In genomic region chr1:78225153-78225552, GRCh38 we compare ENCODE assay signal across 30 cellular contexts.
DNase-seq lines count a peak whose midpoint lies in the region; ATAC-seq and TF ChIP-seq lines count a peak whose summit lies in the region.
"Had no signal": no experiment of that assay in that cellular context is flagged by ENCODE, and none has a peak within 500 bp of the region (broad histone marks: within the 10 kb centered on the region; RNA-seq: fewer than 3 reads in every experiment).

No MANE protein-coding gene starts in this region.

- H3K27me3 ChIP-seq in tibial artery (no peaks in the 10 kb centered on the region), heart right ventricle (no peaks in the 10 kb centered on the region)
- H3K27me3 ChIP-seq: heart left ventricle, pancreas, uterus had no signal

- H3K4me3 ChIP-seq in tibial artery (no peak overlapping the region), heart right ventricle (no peak overlapping the region)
- H3K4me3 ChIP-seq: heart left ventricle, left ventricle myocardium inferior, pancreas, uterus had no signal

- peak; percentile 31 for DNase-seq in HEK293T (ENCODE audit: extremely low spot score)
- DNase-seq in WTC11 (ENCODE audit: low spot score), result no peak
- peak; percentile 33 for DNase-seq in iPS-NIHi7 (ENCODE audit: extremely low spot score)
- DNase-seq in tibial artery, result no peak
- DNase-seq in OCI-M2 (lab: John Stamatoyannopoulos, UW; ENCODE audit: unreplicated experiment), result no peak
- DNase-seq in heart right ventricle, result no peak
- DNase-seq: ACHN; activated CD4-positive, alpha-beta T cell treated with anti-CD3 and anti-CD28 coated beads, Interleukin-2, amount 50 U/mL, for 4 hours; activated CD8-positive, alpha-beta memory T cell treated with anti-CD3 and anti-CD28 coated beads, Interleukin-2, amount 50 U/mL, for 4 hours; anterior cingulate cortex; DND-41; heart left ventricle; KG1; left ventricle myocardium inferior; midbrain; MV-4-11; natural killer cell; NCI-H1694; NCI-H748 treated with DMSO at 0.1 percent for 48 hours; pancreas; right cardiac atrium; stimulated activated CD4-positive, alpha-beta T cell treated with anti-CD3 and anti-CD28 coated beads, Interleukin-12 subunit alpha, Interleukin-12 subunit beta, amount 100 ng/mL, for 4 hours; stimulated activated CD4-positive, alpha-beta T cell treated with anti-CD3 and anti-CD28 coated beads, Interleukin-4, amount 100 ng/mL, for 24 hours; stimulated activated naive B cell treated with anti-CD40 and anti-IgM and Interleukin-4, amounts not matched to agents 10 μg/mL and 1 μg/mL and 100 μg/mL, for 72 hours; uterus had no signal

- H3K27me3 Mint-ChIP-seq in WTC11 (ENCODE audit: low read depth), result peaks cover 97% of the 10 kb centered on the region

- intact Hi-C loops in tibial artery (cut with DNase I; ENCODE audit: low total_unique reads) (no loop called here), heart right ventricle (cut with DNase I) (no loop called here)

- H3K36me3 ChIP-seq in tibial artery, result no peaks in the 10 kb centered on the region
- no peaks in the 10 kb centered on the region for H3K36me3 ChIP-seq in heart right ventricle
- H3K36me3 ChIP-seq: heart left ventricle, left ventricle myocardium inferior, pancreas, uterus had no signal

- 38 to 41% methylated on average over 3 of the region's 3 CpGs for WGBS in heart right ventricle, 2 donors

- H3K4me3 Mint-ChIP-seq in WTC11, result no peak overlapping the region
- H3K4me3 Mint-ChIP-seq: activated naive CD4-positive, alpha-beta T cell treated with anti-CD3 and anti-CD28 coated beads, Interleukin-2, amount 50 U/mL, for 24 hours; activated T-helper 17 cell treated with anti-CD3 and anti-CD28 coated beads, Interleukin-2, amount 50 U/mL, for 72 hours; central memory CD8-positive, alpha-beta T cell; natural killer cell; stimulated activated naive B cell treated with anti-CD40 and anti-IgM and Interleukin-4, amounts not matched to agents 10 μg/mL and 1 μg/mL and 100 μg/mL, for 72 hours had no signal

- H3K36me3 Mint-ChIP-seq in WTC11, result peaks cover 6% of the 10 kb centered on the region
- H3K36me3 Mint-ChIP-seq: activated naive CD4-positive, alpha-beta T cell treated with anti-CD3 and anti-CD28 coated beads, Interleukin-2, amount 50 U/mL, for 24 hours; natural killer cell; stimulated activated naive B cell treated with anti-CD40 and anti-IgM and Interleukin-4, amounts not matched to agents 10 μg/mL and 1 μg/mL and 100 μg/mL, for 72 hours had no signal

- no peak overlapping the region for H3K27ac Mint-ChIP-seq in WTC11
- H3K27ac Mint-ChIP-seq: activated naive CD4-positive, alpha-beta T cell treated with anti-CD3 and anti-CD28 coated beads, Interleukin-2, amount 50 U/mL, for 24 hours; activated T-helper 17 cell treated with anti-CD3 and anti-CD28 coated beads, Interleukin-2, amount 50 U/mL, for 72 hours; natural killer cell; stimulated activated naive B cell treated with anti-CD40 and anti-IgM and Interleukin-4, amounts not matched to agents 10 μg/mL and 1 μg/mL and 100 μg/mL, for 72 hours had no signal

- H3K9me3 Mint-ChIP-seq in WTC11, result peaks cover 10% of the 10 kb centered on the region

- no peaks in the 10 kb centered on the region for H3K4me1 ChIP-seq in tibial artery
- no peaks in the 10 kb centered on the region for H3K4me1 ChIP-seq in heart right ventricle
- H3K4me1 ChIP-seq: left ventricle myocardium inferior, uterus had no signal

- POLR2A ChIA-PET in HEK293T (lab: Yijun Ruan, JAX), result no interaction called here
- POLR2A ChIA-PET in WTC11 (lab: Charles Lee), result no interaction called here

- CTCF ChIA-PET in HEK293T (lab: Yijun Ruan, JAX) (no interaction called here), WTC11 (lab: Charles Lee) (no interaction called here)

- H3K27ac ChIP-seq in C4-2B (peak overlapping the region; percentile 26; the same call in 1 of the 2 replicates), tibial artery (no peak overlapping the region), heart right ventricle (no peak overlapping the region)
- H3K27ac ChIP-seq: heart left ventricle, left ventricle myocardium inferior, pancreas, uterus had no signal

- H3K9me3 ChIP-seq in tibial artery, result no peaks in the 10 kb centered on the region
- H3K9me3 ChIP-seq in heart right ventricle, result peaks cover 0 to 22% (median 4%) of the 10 kb centered on the region in 11 donors
- H3K9me3 ChIP-seq: pancreas, uterus had no signal

- peaks cover 24% of the 10 kb centered on the region for H3K4me1 Mint-ChIP-seq in WTC11
- H3K4me1 Mint-ChIP-seq: activated naive CD4-positive, alpha-beta T cell treated with anti-CD3 and anti-CD28 coated beads, Interleukin-2, amount 50 U/mL, for 24 hours; activated T-helper 17 cell treated with anti-CD3 and anti-CD28 coated beads, Interleukin-2, amount 50 U/mL, for 72 hours; central memory CD8-positive, alpha-beta T cell; natural killer cell; stimulated activated naive B cell treated with anti-CD40 and anti-IgM and Interleukin-4, amounts not matched to agents 10 μg/mL and 1 μg/mL and 100 μg/mL, for 72 hours had no signal

- TF ChIP-seq CTCF in C4-2B (conservative IDR thresholded peaks at IDR 0.05), result no peak
- no peak for TF ChIP-seq CTCF in WTC11 (IDR thresholded peaks at IDR 0.05)
- no peak for TF ChIP-seq CTCF in tibial artery (IDR thresholded peaks at IDR 0.05)
- TF ChIP-seq CTCF in heart right ventricle (IDR thresholded peaks at IDR 0.05), result no peak

- ATAC-seq in WTC11 (peak; percentile 60), heart right ventricle (no peak), GM19351 (IDR thresholded peaks at IDR 0.05; ENCODE audit: unreplicated experiment) (no peak)
- ATAC-seq: activated T-helper 17 cell treated with anti-CD3 and anti-CD28 coated beads, Interleukin-2, amount 50 U/mL, for 72 hours; heart left ventricle; natural killer cell; pancreas; right cardiac atrium; stimulated activated naive B cell treated with anti-CD40 and anti-IgM and Interleukin-4, amounts not matched to agents 10 μg/mL and 1 μg/mL and 100 μg/mL, for 72 hours had no signal

TF ChIP-seq in HEK293T, 16 proteins besides CTCF, POLR2A, EP300 and RAD21:
- TF ChIP-seq ZNF384 (IDR thresholded peaks at IDR 0.05), result no peak
- TF ChIP-seq PKNOX1 (IDR thresholded peaks at IDR 0.05), result peak; percentile 31; the same call in 1 of the 2 replicates
TF ChIP-seq in HEK293T: peak in this region for 1.

TF ChIP-seq in WTC11, 78 proteins besides CTCF, POLR2A, EP300 and RAD21:
- TF ChIP-seq JAZF1 (CRISPR knock-in tag; IDR thresholded peaks at IDR 0.05) (no peak), SMAD3 (CRISPR knock-in tag; IDR thresholded peaks at IDR 0.05; ENCODE audit: borderline replicate concordance) (no peak), MXD4 (CRISPR knock-in tag; IDR thresholded peaks at IDR 0.05; ENCODE audit: borderline replicate concordance) (no peak), NFE2L1 (CRISPR knock-in tag; IDR thresholded peaks at IDR 0.05) (no peak), NFATC4 (CRISPR knock-in tag; IDR thresholded peaks at IDR 0.05) (no peak), ARID4B (CRISPR knock-in tag; IDR thresholded peaks at IDR 0.05; ENCODE audit: borderline replicate concordance) (no peak), CREM (CRISPR knock-in tag; IDR thresholded peaks at IDR 0.05) (no peak)
TF ChIP-seq in WTC11: peak in this region for 0.

Comparison
In these comparisons a context has a peak if more than half of its experiments do, and no peak if none do; other contexts are left out.
1. DNase-seq: peak in HEK293T (single experiment) and iPS-NIHi7 (single experiment); none in WTC11 (single experiment), tibial artery (0 of 2), OCI-M2 (single experiment) and heart right ventricle (0 of 2).